Comparison of ENCODE assay signal across 19 cellular contexts in the genomic region with DNA sequence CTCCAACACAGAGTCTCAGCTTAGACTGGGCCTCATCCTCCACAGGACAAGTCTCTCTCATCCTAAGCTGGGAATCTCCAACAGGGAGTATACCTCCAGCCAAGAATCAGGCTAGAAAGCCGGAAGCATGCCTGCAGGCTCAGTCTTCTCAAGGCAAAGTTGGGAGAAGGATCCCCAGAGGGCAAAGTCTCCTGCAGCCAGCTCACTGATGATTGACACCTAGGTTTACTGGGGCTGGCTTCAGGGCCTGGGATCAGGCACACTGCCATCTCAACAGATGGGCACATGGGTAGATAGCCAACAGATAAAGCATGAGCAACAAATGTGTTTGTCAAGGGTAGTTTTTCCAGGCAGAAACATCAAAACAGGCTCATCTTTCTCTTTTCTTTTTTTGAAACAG. TPM values are rescaled to one million over a fixed set of nuclear protein-coding genes. Genes with fewer than 3 reads are reported as not detected.
"Had no signal": no experiment of that assay in that cellular context is flagged by ENCODE, and none has a peak within 500 bp of the region (broad histone marks: within the 10 kb centered on the region; RNA-seq: fewer than 3 reads in every experiment).

No MANE protein-coding gene starts in this region.

- H3K4me3 ChIP-seq: ascending aorta, skin epidermis had no signal

- H3K4me1 ChIP-seq: ascending aorta had no signal

- H3K27me3 Mint-ChIP-seq: activated CD8-positive, alpha-beta memory T cell treated with anti-CD3 and anti-CD28 coated beads, Interleukin-2, amount 10 ng/mL, durations not matched to agents 7 days and 5 days; activated naive CD4-positive, alpha-beta T cell treated with anti-CD3 and anti-CD28 coated beads, Interleukin-2, amount 10 ng/mL, durations not matched to agents 7 days and 5 days; activated T-cell treated with anti-CD3 and anti-CD28 coated beads, Interleukin-2, amount 50 U/mL, for 24 hours; naive thymus-derived CD4-positive, alpha-beta T cell had no signal

- H3K27ac Mint-ChIP-seq: activated CD8-positive, alpha-beta memory T cell treated with anti-CD3 and anti-CD28 coated beads, Interleukin-2, amount 10 ng/mL, durations not matched to agents 7 days and 5 days; activated naive CD4-positive, alpha-beta T cell treated with anti-CD3 and anti-CD28 coated beads, Interleukin-2, amount 10 ng/mL, durations not matched to agents 7 days and 5 days; activated T-cell treated with anti-CD3 and anti-CD28 coated beads, Interleukin-2, amount 50 U/mL, for 24 hours; naive thymus-derived CD4-positive, alpha-beta T cell had no signal

- DNase-seq: activated CD4-positive, alpha-beta T cell treated with anti-CD3 and anti-CD28 coated beads, Interleukin-2, amount 50 U/mL, for 48 hours; activated CD4-positive, CD25-positive, alpha-beta regulatory T cell treated with anti-CD3 and anti-CD28 coated beads, Interleukin-2, amount 50 U/mL, for 72 hours; activated CD8-positive, alpha-beta memory T cell treated with anti-CD3 and anti-CD28 coated beads, Interleukin-2, amount 10 ng/mL, durations not matched to agents 7 days and 5 days; activated naive CD4-positive, alpha-beta T cell treated with anti-CD3 and anti-CD28 coated beads, Interleukin-2, amount 10 ng/mL, durations not matched to agents 7 days and 5 days; activated T-cell treated with anti-CD3 and anti-CD28 coated beads, Interleukin-2, amount 50 U/mL, for 24 hours; mammary epithelial cell; naive thymus-derived CD4-positive, alpha-beta T cell; stimulated activated CD4-positive, alpha-beta T cell treated with anti-CD3 and anti-CD28 coated beads, Interleukin-4, amount 100 ng/mL, for 4 hours; stimulated activated CD8-positive, alpha-beta memory T cell treated with anti-CD3 and anti-CD28 coated beads, Interleukin-4, amount 100 ng/mL, for 48 hours; stimulated activated naive CD4-positive, alpha-beta T cell treated with Interleukin-2 at 50 U/mL for 16 hours; T-helper 9 cell; trophoblast cell had no signal

- H3K9me3 Mint-ChIP-seq: activated naive CD4-positive, alpha-beta T cell treated with anti-CD3 and anti-CD28 coated beads, Interleukin-2, amount 10 ng/mL, durations not matched to agents 7 days and 5 days; activated T-cell treated with anti-CD3 and anti-CD28 coated beads, Interleukin-2, amount 50 U/mL, for 24 hours had no signal

- H3K4me3 Mint-ChIP-seq: activated CD8-positive, alpha-beta memory T cell treated with anti-CD3 and anti-CD28 coated beads, Interleukin-2, amount 10 ng/mL, durations not matched to agents 7 days and 5 days; activated naive CD4-positive, alpha-beta T cell treated with anti-CD3 and anti-CD28 coated beads, Interleukin-2, amount 10 ng/mL, durations not matched to agents 7 days and 5 days; activated T-cell treated with anti-CD3 and anti-CD28 coated beads, Interleukin-2, amount 50 U/mL, for 24 hours; naive thymus-derived CD4-positive, alpha-beta T cell had no signal

- H3K4me1 Mint-ChIP-seq: activated CD8-positive, alpha-beta memory T cell treated with anti-CD3 and anti-CD28 coated beads, Interleukin-2, amount 10 ng/mL, durations not matched to agents 7 days and 5 days; activated naive CD4-positive, alpha-beta T cell treated with anti-CD3 and anti-CD28 coated beads, Interleukin-2, amount 10 ng/mL, durations not matched to agents 7 days and 5 days; naive thymus-derived CD4-positive, alpha-beta T cell had no signal

- H3K36me3 Mint-ChIP-seq: activated CD8-positive, alpha-beta memory T cell treated with anti-CD3 and anti-CD28 coated beads, Interleukin-2, amount 10 ng/mL, durations not matched to agents 7 days and 5 days; activated naive CD4-positive, alpha-beta T cell treated with anti-CD3 and anti-CD28 coated beads, Interleukin-2, amount 10 ng/mL, durations not matched to agents 7 days and 5 days; naive thymus-derived CD4-positive, alpha-beta T cell had no signal

- H3K27ac ChIP-seq: ascending aorta, neutrophil, skin epidermis had no signal

- H3K36me3 ChIP-seq: ascending aorta, neutrophil had no signal

- H3K9me3 ChIP-seq: ascending aorta, neutrophil had no signal

- FAIRE-seq: colon, endometrium, islet of Langerhans had no signal

- ATAC-seq: activated CD8-positive, alpha-beta memory T cell treated with anti-CD3 and anti-CD28 coated beads, Interleukin-2, amount 10 ng/mL, durations not matched to agents 7 days and 5 days; esophagus mucosa; naive thymus-derived CD4-positive, alpha-beta T cell had no signal

- H3K27me3 ChIP-seq: ascending aorta, neutrophil had no signal

RNA-seq across cellular contexts. Expression of gene TOX3, which starts 56.1 kb away (rescaled TPM):
- total RNA-seq: activated CD8-positive, alpha-beta memory T cell treated with anti-CD3 and anti-CD28 coated beads, Interleukin-2, amount 10 ng/mL, durations not matched to agents 7 days and 5 days; ascending aorta; naive thymus-derived CD4-positive, alpha-beta T cell had no signal
- polyA plus RNA-seq: mammary epithelial cell; naive thymus-derived CD4-positive, alpha-beta T cell had no signal
